In the genomic region with DNA sequence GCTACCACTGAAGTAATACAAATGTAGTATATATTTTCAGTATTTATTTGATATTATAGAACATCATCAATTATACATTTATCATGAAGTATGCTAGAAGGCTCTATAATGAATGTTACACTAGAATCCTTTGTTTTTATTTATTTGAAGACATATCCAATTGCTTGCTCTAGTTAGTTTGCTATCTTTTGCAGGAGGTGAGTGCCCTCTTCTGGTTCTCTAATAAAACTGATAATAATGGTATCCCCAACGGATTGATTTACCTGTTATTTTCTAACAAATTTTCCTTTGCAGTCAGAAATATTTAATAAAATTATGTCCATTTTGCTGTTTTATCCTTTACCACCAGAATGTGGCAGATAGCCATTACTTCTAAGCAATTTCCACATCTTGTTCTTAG, we compare ENCODE assay signal across 11 cellular contexts.
DNase-seq lines count a peak whose midpoint lies in the region; ATAC-seq and TF ChIP-seq lines count a peak whose summit lies in the region.
"Had no signal": no experiment of that assay in that cellular context is flagged by ENCODE, and none has a peak within 500 bp of the region (broad histone marks: within the 10 kb centered on the region; RNA-seq: fewer than 3 reads in every experiment).

No MANE protein-coding gene starts in this region.

- peak; percentile 42; the same call in 1 of the 2 replicates for TF ChIP-seq CTCF in BE2C (IDR thresholded peaks at IDR 0.05; ENCODE audit: low read depth, low read length)
- TF ChIP-seq CTCF in HCT116 (IDR thresholded peaks at IDR 0.05 in 2 of 3, conservative IDR thresholded peaks at IDR 0.05 in 1 of 3; ENCODE audit: borderline replicate concordance in 1 of 3, insufficient read depth in 1 of 3, low read depth in 2 of 3, low read length in 2 of 3) = peak; percentile 36 to 63 (median 53); a peak in 5 of 6 replicates
- TF ChIP-seq CTCF in ascending aorta (IDR thresholded peaks at IDR 0.05) = no peak
- TF ChIP-seq CTCF in tibial artery (IDR thresholded peaks at IDR 0.05) = no peak

- CTCF ChIA-PET in HCT116 (lab: Charles Lee) = interaction anchor here (0.5 to 1.6 kb wide), 2 partner anchors 200 to 359 kb away, joined by 3 to 4 read pairs; no protein-coding TSS in a partner anchor

- DNase-seq in BE2C = no peak
- peak; percentile 55 for DNase-seq in HCT116 (ENCODE audit: low read depth, low spot score)
- peak; percentile 0 for DNase-seq in RPMI7951 (ENCODE audit: low read depth)
- DNase-seq in iPS DF 19.7 (ENCODE audit: low read depth, low spot score) = peak; percentile 23
- no peak for DNase-seq in ascending aorta (ENCODE audit: low spot score in 2 of 2)
- no peak for DNase-seq in posterior cingulate gyrus
- DNase-seq in Right ventricle myocardium superior = no peak
- DNase-seq in tibial artery = no peak
- DNase-seq: activated CD4-positive, alpha-beta memory T cell treated with anti-CD3 and anti-CD28 coated beads for 36 hours; CD8-positive, alpha-beta T cell had no signal

- H3K27ac ChIP-seq in HCT116 (ENCODE audit: low read depth, low read length) (no peak overlapping the region), ascending aorta (no peak overlapping the region), tibial artery (no peak overlapping the region)
- H3K27ac ChIP-seq: neutrophil had no signal

- H4K20me1 ChIP-seq in HCT116 (ENCODE audit: insufficient read depth) = no peaks in the 10 kb centered on the region

- TF ChIP-seq POLR2A in HCT116 (IDR thresholded peaks at IDR 0.05; ENCODE audit: borderline replicate concordance, extremely low read depth, insufficient read depth, insufficient read length) = no peak

- no peaks in the 10 kb centered on the region for H3K79me2 ChIP-seq in HCT116 (ENCODE audit: insufficient read depth, low read length)

- BruUV-seq in HCT116 (replicated peaks; lab: Mats Ljungman, UMichigan) = no TSS peak

- H3K9ac ChIP-seq in HCT116 (ENCODE audit: low read length) = no peak overlapping the region

- intact Hi-C loops in HCT116 (cut with micrococcal nuclease) (loop anchor here (2.0 to 10.0 kb wide), 3 partner anchors 189 to 789 kb away; no protein-coding TSS in a partner anchor), ascending aorta (cut with DNase I) (no loop called here), posterior cingulate gyrus (cut with DNase I) (loop anchor here (10.0 kb wide), 1 partner anchor 1481 kb away; a partner anchor contains a TSS), Right ventricle myocardium superior (cut with DNase I) (no loop called here), tibial artery (cut with DNase I; ENCODE audit: low total_unique reads) (no loop called here)

- H3K4me1 ChIP-seq in BE2C = peaks cover 10% of the 10 kb centered on the region
- H3K4me1 ChIP-seq in HCT116 (ENCODE audit: control insufficient read depth in 1 of 2, insufficient read depth in 2 of 2, low read length in 2 of 2) = peaks cover 11 to 19% of the 10 kb centered on the region in 2 experiments; a peak in 3 of 4 replicates
- no peaks in the 10 kb centered on the region for H3K4me1 ChIP-seq in ascending aorta
- no peaks in the 10 kb centered on the region for H3K4me1 ChIP-seq in tibial artery

- TF ChIP-seq RAD21 in HCT116 (IDR thresholded peaks at IDR 0.05; ENCODE audit: low read depth) = peak; percentile 72

- ATAC-seq in HCT116 = no peak
- ATAC-seq in Right ventricle myocardium superior (ENCODE audit: poor library complexity) = no peak
- ATAC-seq: CD8-positive, alpha-beta T cell had no signal

- H3K27me3 ChIP-seq in BE2C (no peaks in the 10 kb centered on the region), HCT116 (ENCODE audit: insufficient read depth, low read length) (no peaks in the 10 kb centered on the region), ascending aorta (no peaks in the 10 kb centered on the region), tibial artery (no peaks in the 10 kb centered on the region)
- H3K27me3 ChIP-seq: neutrophil had no signal

- H3K9me3 ChIP-seq in BE2C (no peaks in the 10 kb centered on the region; the same call in 1 of the 2 replicates), HCT116 (ENCODE audit: control insufficient read depth in 1 of 2, insufficient read depth in 1 of 2, low read depth in 1 of 2, low read length in 2 of 2) (0 out of 4 replicates have a peak, but pooled peaks cover 3 to 4% of the 10 kb centered on the region in 2 experiments), ascending aorta (no peaks in the 10 kb centered on the region), tibial artery (peaks cover 0 to 8% (median 0%) of the 10 kb centered on the region in 3 donors)
- H3K9me3 ChIP-seq: neutrophil had no signal

- peak overlapping the region; percentile 96 for H2AFZ ChIP-seq in HCT116 (ENCODE audit: low read depth, low read length, poor library complexity, severe bottlenecking)

- RAD21 ChIA-PET in HCT116 (lab: Charles Lee; ENCODE audit: low non-redundant PET in 1 of 2, low total read pairs in 2 of 2, uncharacterized antibody in 2 of 2, unreplicated experiment in 2 of 2) = no interaction called here

- H3K36me3 ChIP-seq in BE2C (no peaks in the 10 kb centered on the region), HCT116 (ENCODE audit: control insufficient read depth in 1 of 2, insufficient read depth in 2 of 2, low read length in 2 of 2) (no peaks in the 10 kb centered on the region), ascending aorta (no peaks in the 10 kb centered on the region), tibial artery (no peaks in the 10 kb centered on the region)
- H3K36me3 ChIP-seq: neutrophil had no signal

- no peaks in the 10 kb centered on the region for H3K9me2 ChIP-seq in HCT116 (ENCODE audit: insufficient read depth)

- POLR2A ChIA-PET in HCT116 (lab: Charles Lee) = no interaction called here

- H3K4me3 ChIP-seq in BE2C (ENCODE audit: low read depth, low read length) (no peak overlapping the region), HCT116 (replicated peaks in 1 of 2; ENCODE audit: low read depth in 1 of 2, low read length in 2 of 2) (peak overlapping the region in 1 of 2 experiments; percentile 25; a peak in 1 of 4 replicates), ascending aorta (no peak overlapping the region), tibial artery (no peak overlapping the region)

- H3K4me2 ChIP-seq in HCT116 (ENCODE audit: low read length) = peak overlapping the region; percentile 62

TF ChIP-seq in HCT116, 20 proteins besides CTCF, POLR2A, EP300 and RAD21:
- TF ChIP-seq FOSL1 (IDR thresholded peaks at IDR 0.05; ENCODE audit: low read depth) (no peak), EZH2 (IDR thresholded peaks at IDR 0.05) (no peak), POLR2AphosphoS5 (IDR thresholded peaks at IDR 0.05; ENCODE audit: low read depth, low read length) (no peak), TCF7L2 (IDR thresholded peaks at IDR 0.05; ENCODE audit: borderline replicate concordance, extremely low read depth, insufficient read depth, insufficient read length) (no peak), SP1 (IDR thresholded peaks at IDR 0.05; ENCODE audit: low read depth) (no peak), SRF (IDR thresholded peaks at IDR 0.05; ENCODE audit: low read depth) (no peak)
- TF ChIP-seq, protein P1, sequence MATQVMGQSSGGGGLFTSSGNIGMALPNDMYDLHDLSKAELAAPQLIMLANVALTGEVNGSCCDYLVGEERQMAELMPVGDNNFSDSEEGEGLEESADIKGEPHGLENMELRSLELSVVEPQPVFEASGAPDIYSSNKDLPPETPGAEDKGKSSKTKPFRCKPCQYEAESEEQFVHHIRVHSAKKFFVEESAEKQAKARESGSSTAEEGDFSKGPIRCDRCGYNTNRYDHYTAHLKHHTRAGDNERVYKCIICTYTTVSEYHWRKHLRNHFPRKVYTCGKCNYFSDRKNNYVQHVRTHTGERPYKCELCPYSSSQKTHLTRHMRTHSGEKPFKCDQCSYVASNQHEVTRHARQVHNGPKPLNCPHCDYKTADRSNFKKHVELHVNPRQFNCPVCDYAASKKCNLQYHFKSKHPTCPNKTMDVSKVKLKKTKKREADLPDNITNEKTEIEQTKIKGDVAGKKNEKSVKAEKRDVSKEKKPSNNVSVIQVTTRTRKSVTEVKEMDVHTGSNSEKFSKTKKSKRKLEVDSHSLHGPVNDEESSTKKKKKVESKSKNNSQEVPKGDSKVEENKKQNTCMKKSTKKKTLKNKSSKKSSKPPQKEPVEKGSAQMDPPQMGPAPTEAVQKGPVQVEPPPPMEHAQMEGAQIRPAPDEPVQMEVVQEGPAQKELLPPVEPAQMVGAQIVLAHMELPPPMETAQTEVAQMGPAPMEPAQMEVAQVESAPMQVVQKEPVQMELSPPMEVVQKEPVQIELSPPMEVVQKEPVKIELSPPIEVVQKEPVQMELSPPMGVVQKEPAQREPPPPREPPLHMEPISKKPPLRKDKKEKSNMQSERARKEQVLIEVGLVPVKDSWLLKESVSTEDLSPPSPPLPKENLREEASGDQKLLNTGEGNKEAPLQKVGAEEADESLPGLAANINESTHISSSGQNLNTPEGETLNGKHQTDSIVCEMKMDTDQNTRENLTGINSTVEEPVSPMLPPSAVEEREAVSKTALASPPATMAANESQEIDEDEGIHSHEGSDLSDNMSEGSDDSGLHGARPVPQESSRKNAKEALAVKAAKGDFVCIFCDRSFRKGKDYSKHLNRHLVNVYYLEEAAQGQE (IDR thresholded peaks at IDR 0.05; ENCODE audit: low read depth) = no peak
- TF ChIP-seq, protein P2, sequence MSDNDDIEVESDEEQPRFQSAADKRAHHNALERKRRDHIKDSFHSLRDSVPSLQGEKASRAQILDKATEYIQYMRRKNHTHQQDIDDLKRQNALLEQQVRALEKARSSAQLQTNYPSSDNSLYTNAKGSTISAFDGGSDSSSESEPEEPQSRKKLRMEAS (IDR thresholded peaks at IDR 0.05) = no peak

Comparison
In these comparisons a context has a peak if more than half of its experiments do, and no peak if none do; other contexts are left out.
1. DNase-seq: peak in HCT116 (single experiment), RPMI7951 (single experiment) and iPS DF 19.7 (single experiment); none in BE2C (single experiment), ascending aorta (0 of 2), posterior cingulate gyrus (0 of 10), Right ventricle myocardium superior (single experiment) and tibial artery (0 of 2).
2. CTCF ChIP-seq: peak in BE2C (single experiment) and HCT116 (3 of 3); none in ascending aorta (0 of 3) and tibial artery (0 of 2).
3. intact Hi-C loops: an anchor here in HCT116 (2.0 to 10.0 kb wide) and posterior cingulate gyrus (10.0 kb wide); none called in ascending aorta, Right ventricle myocardium superior and tibial artery.